1 cellular context compared by ENCODE assay signal in the genomic region with DNA sequence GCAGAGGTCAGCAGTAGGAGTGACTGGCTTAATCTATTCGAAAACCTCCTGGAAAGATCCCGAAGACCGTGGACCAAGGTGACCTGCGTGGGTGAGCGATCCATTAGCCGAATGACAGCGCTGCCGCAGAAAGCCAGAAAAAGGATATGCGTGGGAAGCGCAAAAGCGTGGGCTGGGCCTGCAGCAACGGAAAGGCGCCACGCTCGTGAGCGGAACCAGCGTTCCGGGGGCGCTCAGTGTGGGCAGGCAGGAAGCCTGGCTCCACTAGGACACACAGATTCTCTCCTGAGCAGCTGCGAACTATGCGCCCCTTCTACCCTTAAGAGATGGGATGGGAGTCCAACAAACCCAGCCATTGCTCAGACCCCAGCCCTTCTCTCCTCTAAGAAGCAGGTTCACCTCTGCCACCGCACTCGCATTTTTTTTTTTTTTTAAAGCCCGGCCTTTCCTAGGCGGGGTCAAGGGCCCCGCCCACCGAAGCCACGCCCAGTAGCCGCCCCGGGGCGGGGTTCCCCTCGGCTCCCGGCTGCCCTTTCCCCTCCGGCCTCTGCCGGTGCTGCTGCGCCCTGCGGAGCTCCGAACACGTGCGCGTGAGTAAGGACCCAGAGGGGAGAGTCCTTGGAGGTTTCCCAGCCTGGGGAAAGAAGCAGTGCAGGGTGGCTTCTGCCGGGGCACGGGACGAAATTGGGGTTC.
TF ChIP-seq lines count a peak whose summit lies in the region.

No MANE protein-coding gene starts in this region.

TF ChIP-seq in HepG2, 621 proteins besides CTCF, POLR2A, EP300 and RAD21 (continued from another document and continues in another):
- TF ChIP-seq, protein P1, sequence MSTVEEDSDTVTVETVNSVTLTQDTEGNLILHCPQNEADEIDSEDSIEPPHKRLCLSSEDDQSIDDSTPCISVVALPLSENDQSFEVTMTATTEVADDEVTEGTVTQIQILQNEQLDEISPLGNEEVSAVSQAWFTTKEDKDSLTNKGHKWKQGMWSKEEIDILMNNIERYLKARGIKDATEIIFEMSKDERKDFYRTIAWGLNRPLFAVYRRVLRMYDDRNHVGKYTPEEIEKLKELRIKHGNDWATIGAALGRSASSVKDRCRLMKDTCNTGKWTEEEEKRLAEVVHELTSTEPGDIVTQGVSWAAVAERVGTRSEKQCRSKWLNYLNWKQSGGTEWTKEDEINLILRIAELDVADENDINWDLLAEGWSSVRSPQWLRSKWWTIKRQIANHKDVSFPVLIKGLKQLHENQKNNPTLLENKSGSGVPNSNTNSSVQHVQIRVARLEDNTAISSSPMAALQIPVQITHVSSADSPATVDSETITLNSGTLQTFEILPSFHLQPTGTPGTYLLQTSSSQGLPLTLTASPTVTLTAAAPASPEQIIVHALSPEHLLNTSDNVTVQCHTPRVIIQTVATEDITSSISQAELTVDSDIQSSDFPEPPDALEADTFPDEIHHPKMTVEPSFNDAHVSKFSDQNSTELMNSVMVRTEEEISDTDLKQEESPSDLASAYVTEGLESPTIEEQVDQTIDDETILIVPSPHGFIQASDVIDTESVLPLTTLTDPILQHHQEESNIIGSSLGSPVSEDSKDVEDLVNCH (CRISPR knock-in tag; IDR thresholded peaks at IDR 0.05) = no peak
- no peak for TF ChIP-seq EZH2 (conservative IDR thresholded peaks at IDR 0.05; ENCODE audit: low read depth, low read length)
- no peak for TF ChIP-seq SOX6 (IDR thresholded peaks at IDR 0.05)
- TF ChIP-seq SOX6 (CRISPR knock-in tag; IDR thresholded peaks at IDR 0.05) = peak; percentile 9
- TF ChIP-seq, protein P2, sequence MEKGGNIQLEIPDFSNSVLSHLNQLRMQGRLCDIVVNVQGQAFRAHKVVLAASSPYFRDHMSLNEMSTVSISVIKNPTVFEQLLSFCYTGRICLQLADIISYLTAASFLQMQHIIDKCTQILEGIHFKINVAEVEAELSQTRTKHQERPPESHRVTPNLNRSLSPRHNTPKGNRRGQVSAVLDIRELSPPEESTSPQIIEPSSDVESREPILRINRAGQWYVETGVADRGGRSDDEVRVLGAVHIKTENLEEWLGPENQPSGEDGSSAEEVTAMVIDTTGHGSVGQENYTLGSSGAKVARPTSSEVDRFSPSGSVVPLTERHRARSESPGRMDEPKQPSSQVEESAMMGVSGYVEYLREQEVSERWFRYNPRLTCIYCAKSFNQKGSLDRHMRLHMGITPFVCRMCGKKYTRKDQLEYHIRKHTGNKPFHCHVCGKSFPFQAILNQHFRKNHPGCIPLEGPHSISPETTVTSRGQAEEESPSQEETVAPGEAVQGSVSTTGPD (CRISPR knock-in tag; IDR thresholded peaks at IDR 0.05) = no peak
- peak; percentile 56; the same call in 1 of the 2 replicates for TF ChIP-seq BRD4 (CRISPR knock-in tag; IDR thresholded peaks at IDR 0.05)
- TF ChIP-seq MIER2 (CRISPR knock-in tag; IDR thresholded peaks at IDR 0.05) = no peak
- TF ChIP-seq RFX1 (IDR thresholded peaks at IDR 0.05) = no peak
- TF ChIP-seq ARID2 (CRISPR knock-in tag; IDR thresholded peaks at IDR 0.05; ENCODE audit: borderline replicate concordance) = no peak
- no peak for TF ChIP-seq TBX3 (IDR thresholded peaks at IDR 0.05; ENCODE audit: borderline replicate concordance)
- peak; percentile 55; the same call in 1 of the 2 replicates for TF ChIP-seq ISL2 (CRISPR knock-in tag; IDR thresholded peaks at IDR 0.05)
- TF ChIP-seq, protein P3, sequence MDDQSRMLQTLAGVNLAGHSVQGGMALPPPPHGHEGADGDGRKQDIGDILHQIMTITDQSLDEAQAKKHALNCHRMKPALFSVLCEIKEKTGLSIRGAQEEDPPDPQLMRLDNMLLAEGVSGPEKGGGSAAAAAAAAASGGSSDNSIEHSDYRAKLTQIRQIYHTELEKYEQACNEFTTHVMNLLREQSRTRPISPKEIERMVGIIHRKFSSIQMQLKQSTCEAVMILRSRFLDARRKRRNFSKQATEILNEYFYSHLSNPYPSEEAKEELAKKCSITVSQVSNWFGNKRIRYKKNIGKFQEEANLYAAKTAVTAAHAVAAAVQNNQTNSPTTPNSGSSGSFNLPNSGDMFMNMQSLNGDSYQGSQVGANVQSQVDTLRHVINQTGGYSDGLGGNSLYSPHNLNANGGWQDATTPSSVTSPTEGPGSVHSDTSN (CRISPR knock-in tag; IDR thresholded peaks at IDR 0.05; ENCODE audit: borderline replicate concordance) = no peak
- TF ChIP-seq, protein P4, sequence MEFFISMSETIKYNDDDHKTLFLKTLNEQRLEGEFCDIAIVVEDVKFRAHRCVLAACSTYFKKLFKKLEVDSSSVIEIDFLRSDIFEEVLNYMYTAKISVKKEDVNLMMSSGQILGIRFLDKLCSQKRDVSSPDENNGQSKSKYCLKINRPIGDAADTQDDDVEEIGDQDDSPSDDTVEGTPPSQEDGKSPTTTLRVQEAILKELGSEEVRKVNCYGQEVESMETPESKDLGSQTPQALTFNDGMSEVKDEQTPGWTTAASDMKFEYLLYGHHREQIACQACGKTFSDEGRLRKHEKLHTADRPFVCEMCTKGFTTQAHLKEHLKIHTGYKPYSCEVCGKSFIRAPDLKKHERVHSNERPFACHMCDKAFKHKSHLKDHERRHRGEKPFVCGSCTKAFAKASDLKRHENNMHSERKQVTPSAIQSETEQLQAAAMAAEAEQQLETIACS (CRISPR knock-in tag; IDR thresholded peaks at IDR 0.05) = 0 out of 2 replicates have a peak, but pooled peaks have one; percentile 10
- TF ChIP-seq ZFX (CRISPR knock-in tag; IDR thresholded peaks at IDR 0.05; ENCODE audit: low read depth) = peak; percentile 91
- peak; percentile 44; the same call in 1 of the 2 replicates for TF ChIP-seq BCL6 (CRISPR knock-in tag; IDR thresholded peaks at IDR 0.05)
- TF ChIP-seq DPF2 (CRISPR knock-in tag; IDR thresholded peaks at IDR 0.05; ENCODE audit: borderline replicate concordance, low read depth) = no peak
- no peak for TF ChIP-seq MIXL1 (CRISPR knock-in tag; IDR thresholded peaks at IDR 0.05)
- no peak for TF ChIP-seq ZNF124 (CRISPR knock-in tag; IDR thresholded peaks at IDR 0.05)
- TF ChIP-seq NCOA1 (CRISPR knock-in tag; IDR thresholded peaks at IDR 0.05) = 0 out of 2 replicates have a peak, but pooled peaks have one; percentile 21
- TF ChIP-seq JUNB (CRISPR knock-in tag; IDR thresholded peaks at IDR 0.05; ENCODE audit: borderline replicate concordance) = no peak
- peak; percentile 57; the same call in 1 of the 2 replicates for TF ChIP-seq NR2F2 (IDR thresholded peaks at IDR 0.05; ENCODE audit: borderline replicate concordance, low read depth)
- TF ChIP-seq ZNF333 (CRISPR knock-in tag; IDR thresholded peaks at IDR 0.05; ENCODE audit: borderline replicate concordance) = no peak
- TF ChIP-seq HOXA7 (CRISPR knock-in tag; IDR thresholded peaks at IDR 0.05) = no peak
- TF ChIP-seq, protein P5, sequence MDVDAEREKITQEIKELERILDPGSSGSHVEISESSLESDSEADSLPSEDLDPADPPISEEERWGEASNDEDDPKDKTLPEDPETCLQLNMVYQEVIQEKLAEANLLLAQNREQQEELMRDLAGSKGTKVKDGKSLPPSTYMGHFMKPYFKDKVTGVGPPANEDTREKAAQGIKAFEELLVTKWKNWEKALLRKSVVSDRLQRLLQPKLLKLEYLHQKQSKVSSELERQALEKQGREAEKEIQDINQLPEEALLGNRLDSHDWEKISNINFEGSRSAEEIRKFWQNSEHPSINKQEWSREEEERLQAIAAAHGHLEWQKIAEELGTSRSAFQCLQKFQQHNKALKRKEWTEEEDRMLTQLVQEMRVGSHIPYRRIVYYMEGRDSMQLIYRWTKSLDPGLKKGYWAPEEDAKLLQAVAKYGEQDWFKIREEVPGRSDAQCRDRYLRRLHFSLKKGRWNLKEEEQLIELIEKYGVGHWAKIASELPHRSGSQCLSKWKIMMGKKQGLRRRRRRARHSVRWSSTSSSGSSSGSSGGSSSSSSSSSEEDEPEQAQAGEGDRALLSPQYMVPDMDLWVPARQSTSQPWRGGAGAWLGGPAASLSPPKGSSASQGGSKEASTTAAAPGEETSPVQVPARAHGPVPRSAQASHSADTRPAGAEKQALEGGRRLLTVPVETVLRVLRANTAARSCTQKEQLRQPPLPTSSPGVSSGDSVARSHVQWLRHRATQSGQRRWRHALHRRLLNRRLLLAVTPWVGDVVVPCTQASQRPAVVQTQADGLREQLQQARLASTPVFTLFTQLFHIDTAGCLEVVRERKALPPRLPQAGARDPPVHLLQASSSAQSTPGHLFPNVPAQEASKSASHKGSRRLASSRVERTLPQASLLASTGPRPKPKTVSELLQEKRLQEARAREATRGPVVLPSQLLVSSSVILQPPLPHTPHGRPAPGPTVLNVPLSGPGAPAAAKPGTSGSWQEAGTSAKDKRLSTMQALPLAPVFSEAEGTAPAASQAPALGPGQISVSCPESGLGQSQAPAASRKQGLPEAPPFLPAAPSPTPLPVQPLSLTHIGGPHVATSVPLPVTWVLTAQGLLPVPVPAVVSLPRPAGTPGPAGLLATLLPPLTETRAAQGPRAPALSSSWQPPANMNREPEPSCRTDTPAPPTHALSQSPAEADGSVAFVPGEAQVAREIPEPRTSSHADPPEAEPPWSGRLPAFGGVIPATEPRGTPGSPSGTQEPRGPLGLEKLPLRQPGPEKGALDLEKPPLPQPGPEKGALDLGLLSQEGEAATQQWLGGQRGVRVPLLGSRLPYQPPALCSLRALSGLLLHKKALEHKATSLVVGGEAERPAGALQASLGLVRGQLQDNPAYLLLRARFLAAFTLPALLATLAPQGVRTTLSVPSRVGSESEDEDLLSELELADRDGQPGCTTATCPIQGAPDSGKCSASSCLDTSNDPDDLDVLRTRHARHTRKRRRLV (CRISPR knock-in tag; IDR thresholded peaks at IDR 0.05) = no peak
- no peak for TF ChIP-seq ZNF101 (CRISPR knock-in tag; IDR thresholded peaks at IDR 0.05; ENCODE audit: borderline replicate concordance, low read depth)
- TF ChIP-seq, protein P6, sequence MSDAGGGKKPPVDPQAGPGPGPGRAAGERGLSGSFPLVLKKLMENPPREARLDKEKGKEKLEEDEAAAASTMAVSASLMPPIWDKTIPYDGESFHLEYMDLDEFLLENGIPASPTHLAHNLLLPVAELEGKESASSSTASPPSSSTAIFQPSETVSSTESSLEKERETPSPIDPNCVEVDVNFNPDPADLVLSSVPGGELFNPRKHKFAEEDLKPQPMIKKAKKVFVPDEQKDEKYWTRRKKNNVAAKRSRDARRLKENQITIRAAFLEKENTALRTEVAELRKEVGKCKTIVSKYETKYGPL (CRISPR knock-in tag; IDR thresholded peaks at IDR 0.05) = no peak
- TF ChIP-seq KMT2B (CRISPR knock-in tag; IDR thresholded peaks at IDR 0.05) = peak; percentile 64
- TF ChIP-seq, protein P7, sequence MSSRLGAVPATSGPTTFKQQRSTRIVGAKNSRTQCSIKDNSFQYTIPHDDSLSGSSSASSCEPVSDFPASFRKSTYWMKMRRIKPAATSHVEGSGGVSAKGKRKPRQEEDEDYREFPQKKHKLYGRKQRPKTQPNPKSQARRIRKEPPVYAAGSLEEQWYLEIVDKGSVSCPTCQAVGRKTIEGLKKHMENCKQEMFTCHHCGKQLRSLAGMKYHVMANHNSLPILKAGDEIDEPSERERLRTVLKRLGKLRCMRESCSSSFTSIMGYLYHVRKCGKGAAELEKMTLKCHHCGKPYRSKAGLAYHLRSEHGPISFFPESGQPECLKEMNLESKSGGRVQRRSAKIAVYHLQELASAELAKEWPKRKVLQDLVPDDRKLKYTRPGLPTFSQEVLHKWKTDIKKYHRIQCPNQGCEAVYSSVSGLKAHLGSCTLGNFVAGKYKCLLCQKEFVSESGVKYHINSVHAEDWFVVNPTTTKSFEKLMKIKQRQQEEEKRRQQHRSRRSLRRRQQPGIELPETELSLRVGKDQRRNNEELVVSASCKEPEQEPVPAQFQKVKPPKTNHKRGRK (CRISPR knock-in tag; IDR thresholded peaks at IDR 0.05) = no peak
- peak; percentile 79 for TF ChIP-seq THAP11 (CRISPR knock-in tag; IDR thresholded peaks at IDR 0.05)
- TF ChIP-seq, protein P8, sequence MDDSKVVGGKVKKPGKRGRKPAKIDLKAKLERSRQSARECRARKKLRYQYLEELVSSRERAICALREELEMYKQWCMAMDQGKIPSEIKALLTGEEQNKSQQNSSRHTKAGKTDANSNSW (CRISPR knock-in tag; IDR thresholded peaks at IDR 0.05; ENCODE audit: borderline replicate concordance) = no peak
- peak; percentile 26; the same call in 1 of the 2 replicates for TF ChIP-seq NR2F6 (IDR thresholded peaks at IDR 0.05)
- peak; percentile 45 for TF ChIP-seq NR2F6 (CRISPR knock-in tag; IDR thresholded peaks at IDR 0.05)
- peak; percentile 25; the same call in 1 of the 2 replicates for TF ChIP-seq ZNF788 (CRISPR knock-in tag; IDR thresholded peaks at IDR 0.05; ENCODE audit: borderline replicate concordance)
- TF ChIP-seq NFE2 (CRISPR knock-in tag; IDR thresholded peaks at IDR 0.05) = no peak
- TF ChIP-seq JUN (CRISPR knock-in tag; IDR thresholded peaks at IDR 0.05) = no peak
- TF ChIP-seq NFATC3 (CRISPR knock-in tag; IDR thresholded peaks at IDR 0.05) = no peak
- no peak for TF ChIP-seq GTF3A (CRISPR knock-in tag; conservative IDR thresholded peaks at IDR 0.05)
- no peak for TF ChIP-seq PRMT3 (CRISPR knock-in tag; IDR thresholded peaks at IDR 0.05; ENCODE audit: borderline replicate concordance, low read depth)
- peak; percentile 92 for TF ChIP-seq TGIF2 (CRISPR knock-in tag; IDR thresholded peaks at IDR 0.05)
- TF ChIP-seq ZNF761 (CRISPR knock-in tag; conservative IDR thresholded peaks at IDR 0.05) = peak; percentile 74; the same call in 1 of the 2 replicates
- TF ChIP-seq, protein P9, sequence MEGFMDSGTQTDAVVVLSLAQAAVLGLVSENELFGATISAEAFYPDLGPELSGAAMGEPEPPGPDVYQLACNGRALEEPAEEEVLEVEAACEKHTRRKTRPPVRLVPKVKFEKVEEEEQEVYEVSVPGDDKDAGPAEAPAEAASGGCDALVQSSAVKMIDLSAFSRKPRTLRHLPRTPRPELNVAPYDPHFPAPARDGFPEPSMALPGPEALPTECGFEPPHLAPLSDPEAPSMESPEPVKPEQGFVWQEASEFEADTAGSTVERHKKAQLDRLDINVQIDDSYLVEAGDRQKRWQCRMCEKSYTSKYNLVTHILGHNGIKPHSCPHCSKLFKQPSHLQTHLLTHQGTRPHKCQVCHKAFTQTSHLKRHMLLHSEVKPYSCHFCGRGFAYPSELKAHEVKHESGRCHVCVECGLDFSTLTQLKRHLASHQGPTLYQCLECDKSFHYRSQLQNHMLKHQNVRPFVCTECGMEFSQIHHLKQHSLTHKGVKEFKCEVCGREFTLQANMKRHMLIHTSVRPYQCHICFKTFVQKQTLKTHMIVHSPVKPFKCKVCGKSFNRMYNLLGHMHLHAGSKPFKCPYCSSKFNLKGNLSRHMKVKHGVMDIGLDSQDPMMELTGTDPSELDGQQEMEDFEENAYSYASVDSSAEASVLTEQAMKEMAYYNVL (CRISPR knock-in tag; IDR thresholded peaks at IDR 0.05; ENCODE audit: borderline replicate concordance) = no peak
- no peak; the same call in 1 of the 2 replicates for TF ChIP-seq MEF2D (CRISPR knock-in tag; IDR thresholded peaks at IDR 0.05)
- TF ChIP-seq ZNF382 (CRISPR knock-in tag; IDR thresholded peaks at IDR 0.05; ENCODE audit: borderline replicate concordance) = no peak
- TF ChIP-seq TCF7 (IDR thresholded peaks at IDR 0.05; ENCODE audit: low read depth) = no peak
- no peak for TF ChIP-seq NONO (IDR thresholded peaks at IDR 0.05)
- 0 out of 2 replicates have a peak, but pooled peaks have one; percentile 51 for TF ChIP-seq NONO (CRISPR knock-in tag; conservative IDR thresholded peaks at IDR 0.05)
- TF ChIP-seq, protein P10, sequence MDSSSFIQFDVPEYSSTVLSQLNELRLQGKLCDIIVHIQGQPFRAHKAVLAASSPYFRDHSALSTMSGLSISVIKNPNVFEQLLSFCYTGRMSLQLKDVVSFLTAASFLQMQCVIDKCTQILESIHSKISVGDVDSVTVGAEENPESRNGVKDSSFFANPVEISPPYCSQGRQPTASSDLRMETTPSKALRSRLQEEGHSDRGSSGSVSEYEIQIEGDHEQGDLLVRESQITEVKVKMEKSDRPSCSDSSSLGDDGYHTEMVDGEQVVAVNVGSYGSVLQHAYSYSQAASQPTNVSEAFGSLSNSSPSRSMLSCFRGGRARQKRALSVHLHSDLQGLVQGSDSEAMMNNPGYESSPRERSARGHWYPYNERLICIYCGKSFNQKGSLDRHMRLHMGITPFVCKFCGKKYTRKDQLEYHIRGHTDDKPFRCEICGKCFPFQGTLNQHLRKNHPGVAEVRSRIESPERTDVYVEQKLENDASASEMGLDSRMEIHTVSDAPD (CRISPR knock-in tag; IDR thresholded peaks at IDR 0.05) = 0 out of 2 replicates have a peak, but pooled peaks have one; percentile 31
